Comparison of ENCODE assay signal across 1 cellular context in genomic region chr19:11378319-11379189, GRCh38.
TF ChIP-seq lines count a peak whose summit lies in the region.

No MANE protein-coding gene starts in this region.

TF ChIP-seq in SK-N-SH, 30 proteins besides CTCF, POLR2A, EP300 and RAD21:
- peak; percentile 59 for TF ChIP-seq SMC3 (IDR thresholded peaks at IDR 0.05; ENCODE audit: low read depth, low read length)
- TF ChIP-seq TCF12 (IDR thresholded peaks at IDR 0.05), result peak; percentile 63
- peak; percentile 90 for TF ChIP-seq NFIC (IDR thresholded peaks at IDR 0.05; ENCODE audit: borderline replicate concordance)
- no peak for TF ChIP-seq GATA2 (CRISPR knock-in tag; IDR thresholded peaks at IDR 0.05)
- peak; percentile 87 for TF ChIP-seq FOSL2 (IDR thresholded peaks at IDR 0.05; ENCODE audit: borderline replicate concordance, low read depth)
- no peak for TF ChIP-seq USF1 (IDR thresholded peaks at IDR 0.05; ENCODE audit: borderline replicate concordance, low read depth)
TF ChIP-seq in SK-N-SH: peak in this region for 4.
